ENCODE assay signal across 25 cellular contexts in genomic region chr2:17506736-17507616, GRCh38. TPM values are rescaled to one million over a fixed set of nuclear protein-coding genes. Genes with fewer than 3 reads are reported as not detected.
A peak's percentile ranks its signal among the peaks of the same experiment; 100 is the strongest.
DNase-seq lines count a peak whose midpoint lies in the region; ATAC-seq and TF ChIP-seq lines count a peak whose summit lies in the region.
"Had no signal": no experiment of that assay in that cellular context is flagged by ENCODE, and none has a peak within 500 bp of the region (broad histone marks: within the 10 kb centered on the region; RNA-seq: fewer than 3 reads in every experiment).

No MANE protein-coding gene starts in this region.

- POLR2A ChIA-PET in PC-3 (lab: Charles Lee; ENCODE audit: unreplicated experiment): no interaction called here
- POLR2A ChIA-PET in activated CD4-positive, alpha-beta memory T cell treated with anti-CD3 and anti-CD28 coated beads for 36 hours (lab: Charles Lee): no interaction called here

- no peaks in the 10 kb centered on the region for H3K4me1 Mint-ChIP-seq in activated CD4-positive, alpha-beta memory T cell treated with anti-CD3 and anti-CD28 coated beads for 36 hours (ENCODE audit: low read depth)
- no peaks in the 10 kb centered on the region for H3K4me1 Mint-ChIP-seq in osteocyte (ENCODE audit: unreplicated experiment)
- H3K4me1 Mint-ChIP-seq: stimulated activated effector memory CD8-positive, alpha-beta T cell treated with anti-CD3 and anti-CD28 coated beads, Interleukin-12 subunit alpha, Interleukin-12 subunit beta, amount 100 ng/mL, for 72 hours; T-helper 17 cell had no signal

- no peak overlapping the region for H3K27ac ChIP-seq in PC-3 (ENCODE audit: low read length)
- peak overlapping the region; percentile 87 for H3K27ac ChIP-seq in mammary epithelial cell (ENCODE audit: insufficient read depth, low read depth, low read length)
- H3K27ac ChIP-seq: gastroesophageal sphincter, left lung, testis, WERI-Rb-1 had no signal

- peaks cover 5% of the 10 kb centered on the region; the same call in 1 of the 2 replicates for H3K27me3 ChIP-seq in PC-3 (ENCODE audit: low read length)
- no peaks in the 10 kb centered on the region for H3K27me3 ChIP-seq in mammary epithelial cell (ENCODE audit: insufficient read depth, low read length)
- H3K27me3 ChIP-seq: gastroesophageal sphincter, left lung, testis had no signal

- no peaks in the 10 kb centered on the region for H3K79me2 ChIP-seq in PC-3 (ENCODE audit: low read length)
- H3K79me2 ChIP-seq in mammary epithelial cell (ENCODE audit: insufficient read depth, low read length): no peaks in the 10 kb centered on the region

- peaks cover 8% of the 10 kb centered on the region; the same call in 1 of the 2 replicates for H3K4me1 ChIP-seq in PC-3 (ENCODE audit: insufficient read depth, low read length)
- peaks cover 14% of the 10 kb centered on the region for H3K4me1 ChIP-seq in mammary epithelial cell (ENCODE audit: insufficient read depth, low read length)
- H3K4me1 ChIP-seq: gastroesophageal sphincter, left lung, testis had no signal

- no peak overlapping the region for H3K4me3 Mint-ChIP-seq in activated CD4-positive, alpha-beta memory T cell treated with anti-CD3 and anti-CD28 coated beads for 36 hours
- no peak overlapping the region for H3K4me3 Mint-ChIP-seq in osteocyte (ENCODE audit: unreplicated experiment)
- H3K4me3 Mint-ChIP-seq: activated naive CD4-positive, alpha-beta T cell treated with anti-CD3 and anti-CD28 coated beads for 36 hours; stimulated activated effector memory CD8-positive, alpha-beta T cell treated with anti-CD3 and anti-CD28 coated beads, Interleukin-12 subunit alpha, Interleukin-12 subunit beta, amount 100 ng/mL, for 72 hours; T-helper 17 cell had no signal

- no peak overlapping the region for H3K27ac Mint-ChIP-seq in activated CD4-positive, alpha-beta memory T cell treated with anti-CD3 and anti-CD28 coated beads for 36 hours
- H3K27ac Mint-ChIP-seq in osteocyte (ENCODE audit: unreplicated experiment): no peak overlapping the region
- H3K27ac Mint-ChIP-seq: activated naive CD4-positive, alpha-beta T cell treated with anti-CD3 and anti-CD28 coated beads for 36 hours; stimulated activated effector memory CD8-positive, alpha-beta T cell treated with anti-CD3 and anti-CD28 coated beads, Interleukin-12 subunit alpha, Interleukin-12 subunit beta, amount 100 ng/mL, for 72 hours; T-helper 17 cell had no signal

- H3K9ac ChIP-seq in PC-3 (ENCODE audit: low read length) (no peak overlapping the region), mammary epithelial cell (ENCODE audit: insufficient read depth, low read length) (no peak overlapping the region)

- in situ Hi-C loops in mammary epithelial cell (cut with MboI; ENCODE audit: low sequenced_read_pairs in 2 of 2): no loop called here

- dilution Hi-C loops in mammary epithelial cell (cut with HindIII; ENCODE audit: low sequenced_read_pairs): no loop called here

- DNase-seq in ELR (ENCODE audit: low read depth) (peak; percentile 32), PC-3 (peak; percentile 41), mammary epithelial cell (peak; percentile 83), left colon (no peak), NCI-H524 (lab: John Stamatoyannopoulos, UW) (no peak), osteocyte (ENCODE audit: extremely low spot score, unreplicated experiment) (no peak)
- no peak for DNase-seq in activated CD4-positive, alpha-beta memory T cell treated with anti-CD3 and anti-CD28 coated beads for 36 hours
- DNase-seq: activated CD4-positive, alpha-beta T cell treated with anti-CD3 and anti-CD28 coated beads, Interleukin-2, amount 50 U/mL, for 4 hours; activated naive CD4-positive, alpha-beta T cell treated with anti-CD3 and anti-CD28 coated beads for 36 hours; activated T-cell treated with anti-CD3 and anti-CD28 coated beads, Interleukin-2, amount 50 U/mL, for 1 hour; aorta; KG1; left lung; NCI-H1092; NCI-H524 treated with DMSO at 0.1 percent for 48 hours; occipital lobe; SHP77 treated with DMSO at 0.1 percent for 48 hours; T-helper 17 cell; testis; WERI-Rb-1 had no signal

- intact Hi-C loops in PC-3 (cut with micrococcal nuclease) (no loop called here), mammary epithelial cell (cut with micrococcal nuclease) (no loop called here), left colon (cut with DNase I, micrococcal nuclease) (no loop called here)
- intact Hi-C loops in activated CD4-positive, alpha-beta memory T cell treated with anti-CD3 and anti-CD28 coated beads for 36 hours (cut with micrococcal nuclease): no loop called here

- WGBS in mammary epithelial cell (ENCODE audit: low coverage, missing lambda C conversion rate): 91% methylated on average over 2 of the region's 2 CpGs

- H3K4me3 ChIP-seq in PC-3 (ENCODE audit: low read length): no peak overlapping the region
- no peak overlapping the region for H3K4me3 ChIP-seq in mammary epithelial cell (replicated peaks in 1 of 3; ENCODE audit: insufficient read depth in 1 of 3, low read depth in 2 of 3, low read length in 3 of 3)
- H3K4me3 ChIP-seq: gastroesophageal sphincter, left lung, testis had no signal

- H3F3A ChIP-seq in PC-3 (ENCODE audit: low read length, unreplicated experiment): no peaks in the 10 kb centered on the region

- ATAC-seq in PC-3 (no peak), left colon (peak; percentile 59), HG02981 (IDR thresholded peaks at IDR 0.05; ENCODE audit: unreplicated experiment) (no peak)
- ATAC-seq: gastroesophageal sphincter; left lung; stimulated activated effector memory CD8-positive, alpha-beta T cell treated with anti-CD3 and anti-CD28 coated beads, Interleukin-12 subunit alpha, Interleukin-12 subunit beta, amount 100 ng/mL, for 72 hours; T-helper 17 cell had no signal

- TF ChIP-seq CTCF in PC-3 (conservative IDR thresholded peaks at IDR 0.05; ENCODE audit: low read depth, low read length): no peak
- no peak for TF ChIP-seq CTCF in mammary epithelial cell (conservative IDR thresholded peaks at IDR 0.05 in 1 of 2, IDR thresholded peaks at IDR 0.05 in 1 of 2; ENCODE audit: extremely low read depth in 1 of 2, insufficient read depth in 1 of 2, low read depth in 1 of 2, low read length in 2 of 2)
- TF ChIP-seq CTCF in osteocyte (IDR thresholded peaks at IDR 0.05): no peak

- CTCF ChIA-PET in PC-3 (lab: Charles Lee): no interaction called here
- CTCF ChIA-PET in mammary epithelial cell (lab: Charles Lee; ENCODE audit: low non-redundant PET): interaction anchor here (0.7 kb wide), 1 partner anchor 190 kb away, joined by 5 read pairs; no protein-coding TSS in a partner anchor
- CTCF ChIA-PET in activated CD4-positive, alpha-beta memory T cell treated with anti-CD3 and anti-CD28 coated beads for 36 hours (lab: Charles Lee): interaction anchor here (0.9 kb wide), 1 partner anchor 154 kb away, joined by 3 read pairs; no protein-coding TSS in a partner anchor

- H3K9me2 ChIP-seq in PC-3 (replicated peaks; ENCODE audit: low read length): no peaks in the 10 kb centered on the region

- H3K9me3 Mint-ChIP-seq in activated CD4-positive, alpha-beta memory T cell treated with anti-CD3 and anti-CD28 coated beads for 36 hours: no peaks in the 10 kb centered on the region
- no peaks in the 10 kb centered on the region for H3K9me3 Mint-ChIP-seq in osteocyte (ENCODE audit: unreplicated experiment)
- H3K9me3 Mint-ChIP-seq: activated naive CD4-positive, alpha-beta T cell treated with anti-CD3 and anti-CD28 coated beads for 36 hours had no signal

- no peaks in the 10 kb centered on the region for H3K36me3 ChIP-seq in PC-3 (ENCODE audit: low read depth, low read length)
- H3K36me3 ChIP-seq in mammary epithelial cell (ENCODE audit: insufficient read depth, low read length): no peaks in the 10 kb centered on the region
- H3K36me3 ChIP-seq: gastroesophageal sphincter, left lung, WERI-Rb-1 had no signal

- no peaks in the 10 kb centered on the region for H3K27me3 Mint-ChIP-seq in activated CD4-positive, alpha-beta memory T cell treated with anti-CD3 and anti-CD28 coated beads for 36 hours
- H3K27me3 Mint-ChIP-seq in osteocyte (ENCODE audit: unreplicated experiment): peaks cover 18% of the 10 kb centered on the region
- H3K27me3 Mint-ChIP-seq: T-helper 17 cell had no signal

- H3K9me3 ChIP-seq in PC-3 (ENCODE audit: low read length) (no peaks in the 10 kb centered on the region), mammary epithelial cell (replicated peaks; ENCODE audit: insufficient read depth, low read length) (no peaks in the 10 kb centered on the region)
- H3K9me3 ChIP-seq: gastroesophageal sphincter, left lung, testis had no signal

- no TSS peak for BruUV-seq in PC-3 (replicated peaks; lab: Mats Ljungman, UMichigan)
- BruUV-seq in mammary epithelial cell (replicated peaks; lab: Mats Ljungman, UMichigan): TSS peak; percentile 62

- H2AFZ ChIP-seq in PC-3 (ENCODE audit: low read length) (no peak overlapping the region), mammary epithelial cell (ENCODE audit: low read depth, low read length) (peak overlapping the region; percentile 60)

- H3K4me2 ChIP-seq in PC-3 (ENCODE audit: low read length): peak overlapping the region; percentile 40
- H3K4me2 ChIP-seq in mammary epithelial cell (ENCODE audit: insufficient read depth, low read depth, low read length): peak overlapping the region; percentile 64

- no peaks in the 10 kb centered on the region for H4K20me1 ChIP-seq in PC-3 (ENCODE audit: low read length)
- no peaks in the 10 kb centered on the region for H4K20me1 ChIP-seq in mammary epithelial cell (ENCODE audit: insufficient read depth, low read length)

- H3K36me3 Mint-ChIP-seq in activated CD4-positive, alpha-beta memory T cell treated with anti-CD3 and anti-CD28 coated beads for 36 hours: no peaks in the 10 kb centered on the region
- H3K36me3 Mint-ChIP-seq in osteocyte (ENCODE audit: unreplicated experiment): no peaks in the 10 kb centered on the region
- H3K36me3 Mint-ChIP-seq: stimulated activated effector memory CD8-positive, alpha-beta T cell treated with anti-CD3 and anti-CD28 coated beads, Interleukin-12 subunit alpha, Interleukin-12 subunit beta, amount 100 ng/mL, for 72 hours had no signal

RNA-seq across cellular contexts. Expression of gene RAD51AP2, which starts 11.3 kb away (rescaled TPM):
- not detected in 2 replicates for total RNA-seq in PC-3 (2014; rRNA removed)
- total RNA-seq in mammary epithelial cell: under 1 TPM; 0.17 to 0.24 TPM
- polyA plus RNA-seq in mammary epithelial cell: 0.02 TPM
- polyA minus RNA-seq in mammary epithelial cell: not detected
- total RNA-seq in left colon: not detected
- total RNA-seq in activated CD4-positive, alpha-beta memory T cell treated with anti-CD3 and anti-CD28 coated beads for 36 hours: not detected
- total RNA-seq in osteocyte: not detected in 2 replicates
- total RNA-seq: activated naive CD4-positive, alpha-beta T cell treated with anti-CD3 and anti-CD28 coated beads for 36 hours; aorta; mucosa of gallbladder; T-helper 17 cell had no signal
- polyA plus RNA-seq: AG04450 had no signal

RNA-seq across cellular contexts. Expression of gene VSNL1, which starts 33.5 kb away (rescaled TPM):
- total RNA-seq in PC-3 (2014; rRNA removed) (not detected in 2 replicates), mammary epithelial cell (10 to 100 TPM; 15.7 to 20.0 TPM), left colon (1 to 10 TPM; 3.6 to 5.6 TPM), osteocyte (not detected in 2 replicates)
- 40.4 TPM for polyA plus RNA-seq in mammary epithelial cell
- 15.3 TPM for polyA minus RNA-seq in mammary epithelial cell
- total RNA-seq in activated CD4-positive, alpha-beta memory T cell treated with anti-CD3 and anti-CD28 coated beads for 36 hours: not detected
- total RNA-seq: activated naive CD4-positive, alpha-beta T cell treated with anti-CD3 and anti-CD28 coated beads for 36 hours; aorta; T-helper 17 cell had no signal
- polyA plus RNA-seq: aorta had no signal

Comparison
In these comparisons a context has a peak if more than half of its experiments do, and no peak if none do; other contexts are left out.
1. DNase-seq: peak in ELR (single experiment), PC-3 (single experiment) and mammary epithelial cell (single experiment); none in left colon (0 of 2), activated CD4-positive, alpha-beta memory T cell treated with anti-CD3 and anti-CD28 coated beads for 36 hours (single experiment), NCI-H524 (0 of 2) and osteocyte (single experiment).